Comparison of ENCODE assay signal across 8 cellular contexts in genomic region chr4:139556071-139556734, GRCh38. TPM values are rescaled to one million over a fixed set of nuclear protein-coding genes. Genes with fewer than 3 reads are reported as not detected.
DNase-seq lines count a peak whose midpoint lies in the region; ATAC-seq and TF ChIP-seq lines count a peak whose summit lies in the region.

Gene SETD7, minus strand, starts transcription at chr4:139556219. Its CDS starts 82 bp downstream, at chr4:139556137.

- H3K4me1 Mint-ChIP-seq in stimulated activated memory B cell treated with anti-CD40 and anti-IgM and Interleukin-4, amounts not matched to agents 10 μg/mL and 1 μg/mL and 100 μg/mL, for 72 hours: peaks cover 48% of the 10 kb centered on the region

- H3K9ac ChIP-seq in muscle layer of colon (ENCODE audit: low read length): peak within 1 kb of the TSS; percentile 66

- H3K27ac ChIP-seq in esophagus squamous epithelium (peak within 1 kb of the TSS; percentile 94 to 99 (median 96)), muscle layer of colon (ENCODE audit: low read depth, low read length) (peak within 1 kb of the TSS; percentile 93)

- H3K4me1 ChIP-seq in esophagus squamous epithelium (peaks cover 7 to 84% (median 36%) of the 10 kb centered on the region in 3 donors), muscle layer of colon (ENCODE audit: insufficient read depth, low read length) (peaks cover 67% of the 10 kb centered on the region)

- H3K36me3 ChIP-seq in esophagus squamous epithelium: no peaks in the 10 kb centered on the region
- H3K36me3 ChIP-seq in muscle layer of colon (ENCODE audit: insufficient read depth, low read length): no peaks in the 10 kb centered on the region

- peak in 3 of 4 donors; percentile 47 to 88 (median 76) for TF ChIP-seq POLR2A in esophagus squamous epithelium (IDR thresholded peaks at IDR 0.05)

- no peaks in the 10 kb centered on the region for H3K27me3 Mint-ChIP-seq in stimulated activated memory B cell treated with anti-CD40 and anti-IgM and Interleukin-4, amounts not matched to agents 10 μg/mL and 1 μg/mL and 100 μg/mL, for 72 hours

- no peak for TF ChIP-seq CTCF in AG10803 (conservative IDR thresholded peaks at IDR 0.05; ENCODE audit: low read length)
- peak in 1 of 6 experiments; percentile 12 for TF ChIP-seq CTCF in esophagus squamous epithelium (IDR thresholded peaks at IDR 0.05)

- H3K9me3 ChIP-seq in esophagus squamous epithelium (no peaks in the 10 kb centered on the region), muscle layer of colon (ENCODE audit: low read length) (no peaks in the 10 kb centered on the region)

- H3K27me3 ChIP-seq in esophagus squamous epithelium (peaks cover 0 to 15% (median 0%) of the 10 kb centered on the region in 4 donors), muscle layer of colon (ENCODE audit: control insufficient read depth in 1 of 2, insufficient read depth in 2 of 2, low read length in 2 of 2) (no peaks in the 10 kb centered on the region)

- H3K4me3 ChIP-seq in AG10803 (ENCODE audit: low read length) (peak within 1 kb of the TSS; percentile 88), esophagus squamous epithelium (peak within 1 kb of the TSS; percentile 63 to 97 (median 82)), muscle layer of colon (ENCODE audit: low read depth in 1 of 2, low read length in 2 of 2) (peak within 1 kb of the TSS; percentile 82 to 98)

- H3K4me3 Mint-ChIP-seq in stimulated activated memory B cell treated with anti-CD40 and anti-IgM and Interleukin-4, amounts not matched to agents 10 μg/mL and 1 μg/mL and 100 μg/mL, for 72 hours: peak within 1 kb of the TSS; percentile 97

- no peaks in the 10 kb centered on the region for H3K9me3 Mint-ChIP-seq in stimulated activated memory B cell treated with anti-CD40 and anti-IgM and Interleukin-4, amounts not matched to agents 10 μg/mL and 1 μg/mL and 100 μg/mL, for 72 hours

- peak; percentile 83 for DNase-seq in AG10803 (ENCODE audit: low read depth)
- DNase-seq in HuH-7 (ENCODE audit: low spot score): peak; percentile 58
- DNase-seq in activated T-helper 1 cell treated with Interleukin-2 at 50 U/mL for 16 hours (ENCODE audit: low read depth): peak; percentile 34
- peak; percentile 45 for DNase-seq in esophagus squamous epithelium (lab: John Stamatoyannopoulos, UW)

- WGBS in esophagus squamous epithelium, 2 donors: 0 to 1% methylated on average over 14 to 37 of the region's 63 CpGs

- intact Hi-C loops in esophagus squamous epithelium (cut with DNase I): no loop called here

- H3K27ac Mint-ChIP-seq in stimulated activated memory B cell treated with anti-CD40 and anti-IgM and Interleukin-4, amounts not matched to agents 10 μg/mL and 1 μg/mL and 100 μg/mL, for 72 hours: peak within 1 kb of the TSS; percentile 89

- no peaks in the 10 kb centered on the region for H3K36me3 Mint-ChIP-seq in stimulated activated memory B cell treated with anti-CD40 and anti-IgM and Interleukin-4, amounts not matched to agents 10 μg/mL and 1 μg/mL and 100 μg/mL, for 72 hours

- peak; percentile 20 for ATAC-seq in GM19438 (IDR thresholded peaks at IDR 0.05; ENCODE audit: low read depth, unreplicated experiment)
- peak; percentile 65 for ATAC-seq in stimulated activated memory B cell treated with anti-CD40 and anti-IgM and Interleukin-4, amounts not matched to agents 10 μg/mL and 1 μg/mL and 100 μg/mL, for 72 hours

TF ChIP-seq in PFSK-1, 5 proteins besides CTCF, POLR2A, EP300 and RAD21:
- TF ChIP-seq REST (IDR thresholded peaks at IDR 0.05; ENCODE audit: insufficient read depth in 1 of 2, low read depth in 2 of 2, low read length in 2 of 2) (no peak), POLR2AphosphoS5 (IDR thresholded peaks at IDR 0.05; ENCODE audit: low read depth, low read length) (peak; percentile 84; the same call in 1 of the 2 replicates), TAF1 (IDR thresholded peaks at IDR 0.05; ENCODE audit: borderline replicate concordance, insufficient read depth, low read length) (peak; percentile 60; the same call in 1 of the 2 replicates)

RNA-seq across cellular contexts. Expression of gene SETD7, which starts in this region (rescaled TPM):
- polyA plus RNA-seq in PFSK-1 (2012; ENCODE audit: insufficient read length, low read depth): 26.1 TPM
- 10 to 100 TPM; 23.4 to 50.7 (median 39.6) TPM for total RNA-seq in esophagus squamous epithelium

Comparison
In these comparisons a context has a peak if more than half of its experiments do, and no peak if none do; other contexts are left out.
1. Peak in every context shown above with its lines: DNase-seq, ATAC-seq, H3K4me3 ChIP-seq and H3K27ac ChIP-seq.